Comparison of ENCODE assay signal across 8 cellular contexts in the genomic region with DNA sequence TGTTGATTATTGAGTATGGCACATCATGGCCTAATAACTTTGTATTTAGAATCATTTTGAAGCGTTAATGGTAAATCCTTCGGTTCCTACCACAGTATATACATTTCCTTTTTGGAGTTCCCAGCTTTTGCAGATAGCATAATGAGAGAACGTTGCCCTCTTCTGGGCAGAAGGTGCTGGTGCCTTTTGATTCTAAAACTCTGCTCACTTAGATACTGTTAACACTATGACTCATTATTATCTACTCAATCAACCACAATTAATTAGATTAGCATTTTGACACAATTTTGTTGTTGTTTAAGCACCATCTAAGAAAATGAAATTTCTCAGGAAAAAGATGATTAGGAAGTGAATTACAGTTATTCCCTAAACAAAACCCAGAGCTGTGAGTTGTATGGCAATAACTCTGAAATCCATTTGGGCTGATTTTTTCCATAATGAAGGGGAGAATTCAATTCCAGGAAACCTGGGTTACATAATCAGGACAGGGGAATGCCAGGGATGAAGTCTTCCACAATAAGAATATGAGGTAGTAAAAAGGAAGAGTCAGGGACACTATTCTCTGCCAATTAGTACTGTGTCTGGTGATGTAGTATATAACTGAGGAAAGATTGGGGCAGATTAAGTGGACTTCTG. TPM values are rescaled to one million over a fixed set of nuclear protein-coding genes. Genes with fewer than 3 reads are reported as not detected.
DNase-seq lines count a peak whose midpoint lies in the region; ATAC-seq lines count a peak whose summit lies in the region.

No MANE protein-coding gene starts in this region.

- ATAC-seq in GM18909 (IDR thresholded peaks at IDR 0.05; ENCODE audit: poor library complexity, unreplicated experiment) (peak; percentile 76), HG03432 (IDR thresholded peaks at IDR 0.05; ENCODE audit: unreplicated experiment) (peak; percentile 76)

- H3K27me3 Mint-ChIP-seq in activated naive CD4-positive, alpha-beta T cell treated with anti-CD3 and anti-CD28 coated beads for 36 hours (ENCODE audit: low read depth): peaks cover 4% of the 10 kb centered on the region

- H3K9me3 Mint-ChIP-seq in activated naive CD4-positive, alpha-beta T cell treated with anti-CD3 and anti-CD28 coated beads for 36 hours: no peaks in the 10 kb centered on the region

- peaks cover 13% of the 10 kb centered on the region for H3K4me1 Mint-ChIP-seq in activated naive CD4-positive, alpha-beta T cell treated with anti-CD3 and anti-CD28 coated beads for 36 hours (ENCODE audit: low read depth)

- no peak overlapping the region for H3K27ac Mint-ChIP-seq in activated naive CD4-positive, alpha-beta T cell treated with anti-CD3 and anti-CD28 coated beads for 36 hours

- H3K4me3 Mint-ChIP-seq in activated naive CD4-positive, alpha-beta T cell treated with anti-CD3 and anti-CD28 coated beads for 36 hours: no peak overlapping the region

- intact Hi-C loops in activated naive CD4-positive, alpha-beta T cell treated with anti-CD3 and anti-CD28 coated beads for 36 hours (cut with micrococcal nuclease): loop anchor here (1.0 to 5.0 kb wide), 8 partner anchors 12 to 1087 kb away; a partner anchor contains a TSS
- intact Hi-C loops in head of caudate nucleus (cut with DNase I): no loop called here

- peak; percentile 42 for DNase-seq in D341Med (ENCODE audit: low spot score)
- DNase-seq in NCI-H69 (lab: John Stamatoyannopoulos, UW): peak; percentile 76
- peak; percentile 57 for DNase-seq in activated naive CD4-positive, alpha-beta T cell treated with anti-CD3 and anti-CD28 coated beads for 36 hours
- DNase-seq in head of caudate nucleus: peak in 33 of 42 donors; percentile 18 to 75 (median 52)
- DNase-seq in putamen (ENCODE audit: low spot score): peak; percentile 30
- no peak for DNase-seq in activated gamma-delta T cell (lab: John Stamatoyannopoulos, UW)

- CTCF ChIA-PET in activated naive CD4-positive, alpha-beta T cell treated with anti-CD3 and anti-CD28 coated beads for 36 hours (lab: Charles Lee): interaction anchor here (0.6 to 10.4 kb wide), 12 partner anchors 10 to 731 kb away, joined by 3 to 170 read pairs (median 4); a partner anchor contains a TSS

- no peaks in the 10 kb centered on the region for H3K36me3 Mint-ChIP-seq in activated naive CD4-positive, alpha-beta T cell treated with anti-CD3 and anti-CD28 coated beads for 36 hours (ENCODE audit: low read depth)

RNA-seq across cellular contexts. Expression of a gene that starts 11.5 kb away (rescaled TPM):
- 10 to 100 TPM; 92.6 to 96.8 TPM for total RNA-seq in activated naive CD4-positive, alpha-beta T cell treated with anti-CD3 and anti-CD28 coated beads for 36 hours
